ENCODE assay signal across 10 cellular contexts in genomic region chr13:30978981-30979956, GRCh38. TPM values are rescaled to one million over a fixed set of nuclear protein-coding genes. Genes with fewer than 3 reads are reported as not detected.
DNase-seq lines count a peak whose midpoint lies in the region; ATAC-seq lines count a peak whose summit lies in the region.
"Had no signal": no experiment of that assay in that cellular context is flagged by ENCODE, and none has a peak within 500 bp of the region (broad histone marks: within the 10 kb centered on the region; RNA-seq: fewer than 3 reads in every experiment).

No MANE protein-coding gene starts in this region.

- DNase-seq in NCI-H1092 (lab: John Stamatoyannopoulos, UW), result peak; percentile 13
- no peak for DNase-seq in NCI-H1092 treated with DMSO at 0.1 percent for 48 hours (lab: John Stamatoyannopoulos, UW)
- DNase-seq in OCI-M1 (lab: John Stamatoyannopoulos, UW), result peak; percentile 12
- peak; percentile 23 for DNase-seq in activated naive CD8-positive, alpha-beta T cell treated with anti-CD3 and anti-CD28 coated beads for 36 hours
- peak; percentile 8 for DNase-seq in kidney tubule cell (ENCODE audit: low spot score)
- DNase-seq in stimulated activated effector memory CD8-positive, alpha-beta T cell treated with anti-CD3 and anti-CD28 coated beads, Interleukin-12 subunit alpha, Interleukin-12 subunit beta, amount 100 ng/mL, for 72 hours (ENCODE audit: low spot score in 2 of 2), result peak; percentile 27 to 68
- no peak for DNase-seq in DMS79 (lab: John Stamatoyannopoulos, UW)
- DNase-seq: activated B cell treated with CpG ODN at 0.5 μM for 24 hours had no signal

- no peak overlapping the region for H3K4me3 Mint-ChIP-seq in activated naive CD8-positive, alpha-beta T cell treated with anti-CD3 and anti-CD28 coated beads for 36 hours
- H3K4me3 Mint-ChIP-seq in stimulated activated effector memory CD8-positive, alpha-beta T cell treated with anti-CD3 and anti-CD28 coated beads, Interleukin-12 subunit alpha, Interleukin-12 subunit beta, amount 100 ng/mL, for 72 hours, result no peak overlapping the region
- H3K4me3 Mint-ChIP-seq: activated B cell treated with CpG ODN at 0.5 μM for 24 hours had no signal

- H3K27ac Mint-ChIP-seq in activated naive CD8-positive, alpha-beta T cell treated with anti-CD3 and anti-CD28 coated beads for 36 hours, result no peak overlapping the region
- H3K27ac Mint-ChIP-seq in stimulated activated effector memory CD8-positive, alpha-beta T cell treated with anti-CD3 and anti-CD28 coated beads, Interleukin-12 subunit alpha, Interleukin-12 subunit beta, amount 100 ng/mL, for 72 hours, result no peak overlapping the region
- H3K27ac Mint-ChIP-seq: activated B cell treated with CpG ODN at 0.5 μM for 24 hours had no signal

- peaks cover 30% of the 10 kb centered on the region for H3K27me3 Mint-ChIP-seq in activated naive CD8-positive, alpha-beta T cell treated with anti-CD3 and anti-CD28 coated beads for 36 hours

- no peaks in the 10 kb centered on the region for H3K36me3 Mint-ChIP-seq in activated naive CD8-positive, alpha-beta T cell treated with anti-CD3 and anti-CD28 coated beads for 36 hours
- no peaks in the 10 kb centered on the region for H3K36me3 Mint-ChIP-seq in stimulated activated effector memory CD8-positive, alpha-beta T cell treated with anti-CD3 and anti-CD28 coated beads, Interleukin-12 subunit alpha, Interleukin-12 subunit beta, amount 100 ng/mL, for 72 hours

- no peak for ATAC-seq in stimulated activated effector memory CD8-positive, alpha-beta T cell treated with anti-CD3 and anti-CD28 coated beads, Interleukin-12 subunit alpha, Interleukin-12 subunit beta, amount 100 ng/mL, for 72 hours
- ATAC-seq in GM21528 (IDR thresholded peaks at IDR 0.05; ENCODE audit: low FRiP score, unreplicated experiment), result no peak

- H3K9me3 Mint-ChIP-seq in activated naive CD8-positive, alpha-beta T cell treated with anti-CD3 and anti-CD28 coated beads for 36 hours, result no peaks in the 10 kb centered on the region
- H3K9me3 Mint-ChIP-seq in stimulated activated effector memory CD8-positive, alpha-beta T cell treated with anti-CD3 and anti-CD28 coated beads, Interleukin-12 subunit alpha, Interleukin-12 subunit beta, amount 100 ng/mL, for 72 hours, result no peaks in the 10 kb centered on the region
- H3K9me3 Mint-ChIP-seq: activated B cell treated with CpG ODN at 0.5 μM for 24 hours had no signal

- H3K4me1 Mint-ChIP-seq in activated naive CD8-positive, alpha-beta T cell treated with anti-CD3 and anti-CD28 coated beads for 36 hours, result no peaks in the 10 kb centered on the region
- peaks cover 8% of the 10 kb centered on the region for H3K4me1 Mint-ChIP-seq in stimulated activated effector memory CD8-positive, alpha-beta T cell treated with anti-CD3 and anti-CD28 coated beads, Interleukin-12 subunit alpha, Interleukin-12 subunit beta, amount 100 ng/mL, for 72 hours
- H3K4me1 Mint-ChIP-seq: activated B cell treated with CpG ODN at 0.5 μM for 24 hours had no signal

RNA-seq across cellular contexts. Expression of gene TEX26, which starts 46.8 kb away (rescaled TPM):
- not detected for total RNA-seq in activated naive CD8-positive, alpha-beta T cell treated with anti-CD3 and anti-CD28 coated beads for 36 hours
- total RNA-seq: activated B cell treated with CpG ODN at 0.5 μM for 24 hours, skeletal muscle tissue had no signal

Comparison
In these comparisons a context has a peak if more than half of its experiments do, and no peak if none do; other contexts are left out.
1. DNase-seq: peak in NCI-H1092 (single experiment), OCI-M1 (single experiment), activated naive CD8-positive, alpha-beta T cell treated with anti-CD3 and anti-CD28 coated beads for 36 hours (single experiment), kidney tubule cell (single experiment) and stimulated activated effector memory CD8-positive, alpha-beta T cell treated with anti-CD3 and anti-CD28 coated beads, Interleukin-12 subunit alpha, Interleukin-12 subunit beta, amount 100 ng/mL, for 72 hours (2 of 2); none in NCI-H1092 treated with DMSO at 0.1 percent for 48 hours (single experiment) and DMS79 (single experiment).